In genomic region chr1:77347646-77348045, GRCh38 we compare ENCODE assay signal across 9 cellular contexts.
A peak's percentile ranks its signal among the peaks of the same experiment; 100 is the strongest.
DNase-seq lines count a peak whose midpoint lies in the region; ATAC-seq and TF ChIP-seq lines count a peak whose summit lies in the region.
"Had no signal": no experiment of that assay in that cellular context is flagged by ENCODE, and none has a peak within 500 bp of the region (broad histone marks: within the 10 kb centered on the region; RNA-seq: fewer than 3 reads in every experiment).

No MANE protein-coding gene starts in this region.

- no peak overlapping the region for H3K4me3 Mint-ChIP-seq in activated CD8-positive, alpha-beta memory T cell treated with anti-CD3 and anti-CD28 coated beads, Interleukin-2, amount 10 ng/mL, durations not matched to agents 7 days and 5 days
- peak overlapping the region; percentile 7 to 14 for H3K4me3 Mint-ChIP-seq in stimulated activated naive CD8-positive, alpha-beta T cell treated with anti-CD3 and anti-CD28 coated beads, Interleukin-15, amount 100 ng/mL, for 72 hours

- H3K4me1 Mint-ChIP-seq in activated CD8-positive, alpha-beta memory T cell treated with anti-CD3 and anti-CD28 coated beads, Interleukin-2, amount 10 ng/mL, durations not matched to agents 7 days and 5 days = no peaks in the 10 kb centered on the region
- H3K4me1 Mint-ChIP-seq in stimulated activated naive CD8-positive, alpha-beta T cell treated with anti-CD3 and anti-CD28 coated beads, Interleukin-15, amount 100 ng/mL, for 72 hours = peaks cover 20% of the 10 kb centered on the region

- no peaks in the 10 kb centered on the region for H3K9me3 Mint-ChIP-seq in activated CD8-positive, alpha-beta memory T cell treated with anti-CD3 and anti-CD28 coated beads, Interleukin-2, amount 10 ng/mL, durations not matched to agents 7 days and 5 days (ENCODE audit: low read depth)
- peaks cover 0 to 10% of the 10 kb centered on the region in 2 donors for H3K9me3 Mint-ChIP-seq in stimulated activated naive CD8-positive, alpha-beta T cell treated with anti-CD3 and anti-CD28 coated beads, Interleukin-15, amount 100 ng/mL, for 72 hours

- intact Hi-C loops in spleen (cut with DNase I; ENCODE audit: low total_unique reads) = no loop called here
- intact Hi-C loops in heart left ventricle (cut with DNase I) = no loop called here

- no peaks in the 10 kb centered on the region for H3K36me3 ChIP-seq in spleen
- H3K36me3 ChIP-seq in heart left ventricle = no peaks in the 10 kb centered on the region

- H3K9me3 ChIP-seq in spleen (no peaks in the 10 kb centered on the region), heart left ventricle (no peaks in the 10 kb centered on the region)

- H3K27me3 Mint-ChIP-seq in activated CD8-positive, alpha-beta memory T cell treated with anti-CD3 and anti-CD28 coated beads, Interleukin-2, amount 10 ng/mL, durations not matched to agents 7 days and 5 days = peaks cover 6% of the 10 kb centered on the region
- H3K27me3 Mint-ChIP-seq in stimulated activated naive CD8-positive, alpha-beta T cell treated with anti-CD3 and anti-CD28 coated beads, Interleukin-15, amount 100 ng/mL, for 72 hours = no peaks in the 10 kb centered on the region

- TF ChIP-seq POLR2A in spleen (IDR thresholded peaks at IDR 0.05) (no peak), heart left ventricle (IDR thresholded peaks at IDR 0.05) (no peak)

- no peak for ATAC-seq in activated CD8-positive, alpha-beta memory T cell treated with anti-CD3 and anti-CD28 coated beads, Interleukin-2, amount 10 ng/mL, durations not matched to agents 7 days and 5 days
- ATAC-seq in stimulated activated naive CD8-positive, alpha-beta T cell treated with anti-CD3 and anti-CD28 coated beads, Interleukin-15, amount 100 ng/mL, for 72 hours = peak; percentile 82
- ATAC-seq in heart left ventricle = no peak

- in situ Hi-C loops in SK-MEL-5 (cut with HindIII; ENCODE audit: low pct_unique_long_range_greater_than_20kb, low sequenced_read_pairs) = no loop called here

- H3K27ac Mint-ChIP-seq in activated CD8-positive, alpha-beta memory T cell treated with anti-CD3 and anti-CD28 coated beads, Interleukin-2, amount 10 ng/mL, durations not matched to agents 7 days and 5 days = no peak overlapping the region
- peak overlapping the region; percentile 29 to 81 for H3K27ac Mint-ChIP-seq in stimulated activated naive CD8-positive, alpha-beta T cell treated with anti-CD3 and anti-CD28 coated beads, Interleukin-15, amount 100 ng/mL, for 72 hours

- H3K27me3 ChIP-seq in spleen (replicated peaks in 1 of 7) (no peaks in the 10 kb centered on the region), heart left ventricle (no peaks in the 10 kb centered on the region)

- H3K36me3 Mint-ChIP-seq in activated CD8-positive, alpha-beta memory T cell treated with anti-CD3 and anti-CD28 coated beads, Interleukin-2, amount 10 ng/mL, durations not matched to agents 7 days and 5 days = no peaks in the 10 kb centered on the region

- H3K4me1 ChIP-seq in spleen (no peaks in the 10 kb centered on the region), heart left ventricle (peaks cover 0 to 5% (median 0%) of the 10 kb centered on the region in 12 donors)

- peak; percentile 1 for DNase-seq in activated CD8-positive, alpha-beta memory T cell treated with anti-CD3 and anti-CD28 coated beads, Interleukin-2, amount 50 U/mL, for 24 hours (ENCODE audit: extremely low read depth)
- DNase-seq in activated CD8-positive, alpha-beta memory T cell treated with anti-CD3 and anti-CD28 coated beads, Interleukin-2, amount 10 ng/mL, durations not matched to agents 7 days and 5 days = no peak
- DNase-seq in SK-MEL-5 (ENCODE audit: low read depth, low spot score) (peak; percentile 8), foreskin fibroblast (peak; percentile 88 to 91), spleen (no peak), heart left ventricle (no peak), germinal center (ENCODE audit: low spot score) (no peak)
- DNase-seq in stimulated activated naive CD8-positive, alpha-beta T cell treated with anti-CD3 and anti-CD28 coated beads, Interleukin-15, amount 100 ng/mL, for 72 hours = peak in 1 of 2 donors; percentile 23
- DNase-seq: left cardiac atrium had no signal

- H3K27ac ChIP-seq in spleen (no peak overlapping the region), heart left ventricle (no peak overlapping the region)

- CTCF ChIA-PET in activated CD8-positive, alpha-beta memory T cell treated with anti-CD3 and anti-CD28 coated beads, Interleukin-2, amount 10 ng/mL, durations not matched to agents 7 days and 5 days (lab: Charles Lee) = no interaction called here

- no peak for TF ChIP-seq CTCF in foreskin fibroblast (IDR thresholded peaks at IDR 0.05; ENCODE audit: low read depth, low read length)
- TF ChIP-seq CTCF in spleen (IDR thresholded peaks at IDR 0.05 in 8 of 11, conservative IDR thresholded peaks at IDR 0.05 in 3 of 11) = no peak
- no peak for TF ChIP-seq CTCF in heart left ventricle (IDR thresholded peaks at IDR 0.05)

- WGBS in spleen, 5 donors = 36 to 47% (median 45%) methylated on average over 6 of the region's 6 CpGs
- WGBS in heart left ventricle, 4 donors = 36 to 45% (median 41%) methylated on average over 6 of the region's 6 CpGs

- H3K4me3 ChIP-seq in foreskin fibroblast (ENCODE audit: low read depth in 1 of 2, low read length in 2 of 2) (no peak overlapping the region), spleen (no peak overlapping the region), heart left ventricle (no peak overlapping the region)

Comparison
In these comparisons a context has a peak if more than half of its experiments do, and no peak if none do; other contexts are left out.
1. DNase-seq: peak in activated CD8-positive, alpha-beta memory T cell treated with anti-CD3 and anti-CD28 coated beads, Interleukin-2, amount 50 U/mL, for 24 hours (single experiment), SK-MEL-5 (single experiment) and foreskin fibroblast (2 of 2); none in activated CD8-positive, alpha-beta memory T cell treated with anti-CD3 and anti-CD28 coated beads, Interleukin-2, amount 10 ng/mL, durations not matched to agents 7 days and 5 days (single experiment), spleen (single experiment), heart left ventricle (0 of 5) and germinal center (single experiment).